Comparison of ENCODE assay signal across 8 cellular contexts in genomic region chr16:22190169-22191088, GRCh38. TPM values are rescaled to one million over a fixed set of nuclear protein-coding genes. Genes with fewer than 3 reads are reported as not detected.
DNase-seq lines count a peak whose midpoint lies in the region; FAIRE-seq and TF ChIP-seq lines count a peak whose summit lies in the region.

No MANE protein-coding gene starts in this region.

- intact Hi-C loops in stomach (cut with DNase I; ENCODE audit: low total_unique reads), result no loop called here

- H3K4me3 Mint-ChIP-seq in neural crest cell, result peak overlapping the region; percentile 96

- DNase-seq in HAP-1 (ENCODE audit: low spot score in 2 of 2), result peak; percentile 96 to 100
- peak; percentile 99 for DNase-seq in MG63
- DNase-seq in SHP77 (lab: John Stamatoyannopoulos, UW), result peak; percentile 98 to 99
- peak; percentile 89 for DNase-seq in activated gamma-delta T cell (lab: John Stamatoyannopoulos, UW)
- peak; percentile 100 for DNase-seq in fibroblast of the conjunctiva (ENCODE audit: low read depth)
- peak; percentile 100 for DNase-seq in neural crest cell (ENCODE audit: low read depth, low spot score)
- peak; percentile 100 for DNase-seq in stomach

- peak overlapping the region; percentile 96 for H3K27ac Mint-ChIP-seq in neural crest cell (ENCODE audit: unreplicated experiment)

- no peaks in the 10 kb centered on the region for H3K36me3 Mint-ChIP-seq in neural crest cell (ENCODE audit: low read depth)

- no peaks in the 10 kb centered on the region for H3K9me3 ChIP-seq in HAP-1
- H3K9me3 ChIP-seq in MG63, result no peaks in the 10 kb centered on the region
- H3K9me3 ChIP-seq in stomach, result no peaks in the 10 kb centered on the region

- H3K4me1 ChIP-seq in HAP-1 (peaks cover 15% of the 10 kb centered on the region), stomach (peaks cover 35 to 53% (median 43%) of the 10 kb centered on the region in 4 donors)

- in situ Hi-C loops in HAP-1 (cut with MboI; ENCODE audit: low sequenced_read_pairs), result no loop called here

- H3K4me3 ChIP-seq in HAP-1, result peak overlapping the region; percentile 57
- H3K4me3 ChIP-seq in MG63, result peak overlapping the region; percentile 60
- peak overlapping the region; percentile 71 to 80 (median 76) for H3K4me3 ChIP-seq in stomach

- 0 to 1% (median 0%) methylated on average over 39 to 79 of the region's 79 CpGs for WGBS in stomach, 5 donors

- H3K27me3 Mint-ChIP-seq in neural crest cell (ENCODE audit: low read depth), result peaks cover 40% of the 10 kb centered on the region

- no peak for TF ChIP-seq EP300 in stomach (IDR thresholded peaks at IDR 0.05)

- peak overlapping the region; percentile 95 to 98 (median 98) for H3K27ac ChIP-seq in stomach

- H3K36me3 ChIP-seq in HAP-1 (replicated peaks), result no peaks in the 10 kb centered on the region
- H3K36me3 ChIP-seq in MG63, result no peaks in the 10 kb centered on the region
- H3K36me3 ChIP-seq in stomach, result no peaks in the 10 kb centered on the region

- peaks cover 32% of the 10 kb centered on the region for H3K4me1 Mint-ChIP-seq in neural crest cell

- H3K9me3 Mint-ChIP-seq in neural crest cell, result no peaks in the 10 kb centered on the region

- H3K27me3 ChIP-seq in HAP-1 (ENCODE audit: low read depth), result no peaks in the 10 kb centered on the region
- H3K27me3 ChIP-seq in MG63, result no peaks in the 10 kb centered on the region
- no peaks in the 10 kb centered on the region for H3K27me3 ChIP-seq in stomach

- peak; percentile 96 for FAIRE-seq in G401.6 (lab: Jason Lieb, UNC)

- TF ChIP-seq CTCF in neural crest cell (conservative IDR thresholded peaks at IDR 0.05), result no peak
- no peak for TF ChIP-seq CTCF in stomach (IDR thresholded peaks at IDR 0.05)

- TF ChIP-seq POLR2A in stomach (IDR thresholded peaks at IDR 0.05), result peak in 1 of 4 donors; percentile 31

RNA-seq across cellular contexts. Expression of gene EEF2K, which starts 15.6 kb away (rescaled TPM):
- 11.5 and 27.1 TPM in 2 replicates for total RNA-seq in MG63 (2014; rRNA removed; shearing (Covaris generic); ENCODE audit: low replicate concordance)
- total RNA-seq in neural crest cell (20.3 and 21.2 TPM in 2 replicates), stomach (100 to 1,000 TPM in 2 of 5 donors, 10 to 100 TPM in 3; 21.0 to 170 (median 40.2) TPM)
- polyA plus RNA-seq in stomach, result 1 to 10 TPM; 3.4 to 5.9 (median 3.7) TPM

RNA-seq across cellular contexts. Expression of gene SDR42E2, which starts 28.1 kb away (rescaled TPM):
- not detected in 2 replicates for total RNA-seq in MG63 (2014; rRNA removed; shearing (Covaris generic); ENCODE audit: low replicate concordance)
- total RNA-seq in neural crest cell (not detected in 2 replicates), stomach (not detected)
- not detected for polyA plus RNA-seq in stomach

Comparison
In these comparisons a context has a peak if more than half of its experiments do, and no peak if none do; other contexts are left out.
1. Peak in every context shown above with its lines: DNase-seq, H3K4me3 ChIP-seq and H3K27ac ChIP-seq.